Comparison of ENCODE assay signal across 8 cellular contexts in the genomic region with DNA sequence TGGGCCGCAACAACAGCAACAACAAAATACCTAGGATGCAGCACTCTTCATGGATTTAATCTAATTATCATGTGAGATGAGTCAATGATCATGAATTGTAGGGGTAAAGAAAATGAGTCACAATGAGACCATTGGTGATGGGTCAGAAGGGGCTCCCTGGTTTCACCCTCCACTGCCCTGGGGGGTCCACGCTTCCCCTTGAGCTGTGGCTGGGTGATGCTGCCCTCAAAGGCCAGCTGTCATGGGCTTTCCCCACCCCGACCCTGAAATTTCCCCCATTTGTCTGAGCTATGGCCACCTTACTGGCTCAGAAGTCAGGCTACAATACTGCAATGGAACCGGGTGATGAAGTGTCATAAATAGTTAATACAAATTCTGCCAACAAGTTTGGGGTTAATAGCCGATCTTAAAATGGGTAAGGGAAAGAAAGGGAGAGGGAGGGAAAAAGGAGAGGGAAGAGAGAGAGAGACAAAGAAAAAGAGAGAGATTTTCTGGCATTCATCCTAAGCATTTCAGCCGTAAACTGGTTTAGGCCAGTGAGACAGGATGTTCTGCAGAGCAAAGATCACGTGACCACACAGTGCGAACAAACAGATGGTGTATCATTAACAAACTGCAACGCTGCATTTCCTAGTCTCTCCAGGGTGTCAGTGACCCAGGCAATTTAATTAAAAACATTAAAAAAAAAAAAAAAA.
A peak's percentile ranks its signal among the peaks of the same experiment; 100 is the strongest.
DNase-seq lines count a peak whose midpoint lies in the region; ATAC-seq lines count a peak whose summit lies in the region.

No MANE protein-coding gene starts in this region.

- peaks cover 0 to 4% (median 0%) of the 10 kb centered on the region in 11 donors for H3K9me3 Mint-ChIP-seq in naive thymus-derived CD4-positive, alpha-beta T cell

- H3K4me3 ChIP-seq in naive thymus-derived CD4-positive, alpha-beta T cell (ENCODE audit: low read length) = peak overlapping the region; percentile 26
- H3K4me3 ChIP-seq in urinary bladder (ENCODE audit: low read depth, low read length) = no peak overlapping the region

- peaks cover 19 to 36% of the 10 kb centered on the region in 2 donors for H3K4me1 ChIP-seq in naive thymus-derived CD4-positive, alpha-beta T cell (ENCODE audit: control insufficient read depth in 2 of 2, insufficient read depth in 2 of 2, low read length in 2 of 2)
- H3K4me1 ChIP-seq in urinary bladder (ENCODE audit: insufficient read depth) = no peaks in the 10 kb centered on the region

- H3K4me1 Mint-ChIP-seq in naive thymus-derived CD4-positive, alpha-beta T cell = peaks cover 16 to 59% (median 34%) of the 10 kb centered on the region in 7 donors

- peak overlapping the region; percentile 91 to 98 (median 97) for H3K27ac Mint-ChIP-seq in naive thymus-derived CD4-positive, alpha-beta T cell

- no peaks in the 10 kb centered on the region for H3K27me3 ChIP-seq in naive thymus-derived CD4-positive, alpha-beta T cell (ENCODE audit: control insufficient read depth in 2 of 2, insufficient read depth in 2 of 2, low read length in 2 of 2)

- CTCF ChIA-PET in naive thymus-derived CD4-positive, alpha-beta T cell (lab: Charles Lee) = interaction anchor here (0.6 to 2.6 kb wide), 2 partner anchors 17 to 132 kb away, joined by 3 to 6 read pairs; no protein-coding TSS in a partner anchor

- POLR2A ChIA-PET in naive thymus-derived CD4-positive, alpha-beta T cell (lab: Charles Lee) = interaction anchor here (0.7 to 6.9 kb wide), 3 partner anchors 16 to 209 kb away, joined by 3 to 60 read pairs (median 5); no protein-coding TSS in a partner anchor

- peak overlapping the region; percentile 17 to 78 (median 69) for H3K4me3 Mint-ChIP-seq in naive thymus-derived CD4-positive, alpha-beta T cell

- no peaks in the 10 kb centered on the region for H3K27me3 Mint-ChIP-seq in naive thymus-derived CD4-positive, alpha-beta T cell

- peaks cover 0 to 7% (median 0%) of the 10 kb centered on the region in 5 donors for H3K36me3 Mint-ChIP-seq in naive thymus-derived CD4-positive, alpha-beta T cell

- H3K27ac ChIP-seq in epithelial cell of prostate (peak overlapping the region; percentile 86), urinary bladder (ENCODE audit: low read depth) (peak overlapping the region; percentile 67)
- peak overlapping the region; percentile 55 for H3K27ac ChIP-seq in naive thymus-derived CD4-positive, alpha-beta T cell (ENCODE audit: low read depth, low read length)

- intact Hi-C loops in naive thymus-derived CD4-positive, alpha-beta T cell (cut with micrococcal nuclease) = loop anchor here (1.0 kb wide), 3 partner anchors 13 to 17 kb away; no protein-coding TSS in a partner anchor

- peak; percentile 46 for ATAC-seq in GM21576 (IDR thresholded peaks at IDR 0.05; ENCODE audit: unreplicated experiment)
- peak; percentile 92 for ATAC-seq in naive thymus-derived CD4-positive, alpha-beta T cell

- H3K36me3 ChIP-seq in naive thymus-derived CD4-positive, alpha-beta T cell (ENCODE audit: control insufficient read depth in 2 of 3, insufficient read depth in 3 of 3, low read length in 3 of 3) = no peaks in the 10 kb centered on the region
- no peaks in the 10 kb centered on the region for H3K36me3 ChIP-seq in urinary bladder (ENCODE audit: insufficient read depth)

- H3K9me3 ChIP-seq in naive thymus-derived CD4-positive, alpha-beta T cell (ENCODE audit: control insufficient read depth in 2 of 3, low read length in 3 of 3) = no peaks in the 10 kb centered on the region

- in situ Hi-C loops in Caki2 (cut with HindIII; ENCODE audit: low pct_unique_long_range_greater_than_20kb, low sequenced_read_pairs) = loop anchor here (10.0 kb wide), 1 partner anchor 155 kb away; no protein-coding TSS in a partner anchor

- DNase-seq in Caki2 (ENCODE audit: low read depth) (peak; percentile 94), NCI-H1694 treated with DMSO at 0.1 percent for 48 hours (lab: John Stamatoyannopoulos, UW) (peak; percentile 93), epithelial cell of prostate (ENCODE audit: low read depth, low spot score) (peak; percentile 75), SKM-1 (lab: John Stamatoyannopoulos, UW; ENCODE audit: unreplicated experiment) (no peak)
- DNase-seq in activated CD4-positive, alpha-beta T cell treated with anti-CD3 and anti-CD28 coated beads for 48 hours = peak; percentile 41
- DNase-seq in naive thymus-derived CD4-positive, alpha-beta T cell = peak in 7 of 9 donors; percentile 55 to 81 (median 72)

- WGBS in urinary bladder = 28% methylated on average over 9 of the region's 9 CpGs
